In genomic region chr7:134694299-134694698, GRCh38 we compare ENCODE assay signal across 11 cellular contexts. TPM values are rescaled to one million over a fixed set of nuclear protein-coding genes. Genes with fewer than 3 reads are reported as not detected.
A peak's percentile ranks its signal among the peaks of the same experiment; 100 is the strongest.
DNase-seq lines count a peak whose midpoint lies in the region; ATAC-seq, FAIRE-seq and TF ChIP-seq lines count a peak whose summit lies in the region.
"Had no signal": no experiment of that assay in that cellular context is flagged by ENCODE, and none has a peak within 500 bp of the region (broad histone marks: within the 10 kb centered on the region; RNA-seq: fewer than 3 reads in every experiment).

No MANE protein-coding gene starts in this region.

- H3K4me2 ChIP-seq in A549 = no peak overlapping the region

- CTCF ChIA-PET in A549 (lab: Yijun Ruan, JAX) = interaction anchor here (0.7 to 9.7 kb wide), 3 partner anchors 69 to 274 kb away, joined by 3 to 132 read pairs (median 3); no protein-coding TSS in a partner anchor
- CTCF ChIA-PET in CD8-positive, alpha-beta memory T cell (lab: Charles Lee) = no interaction called here

- TF ChIP-seq CTCF in A549 (IDR thresholded peaks at IDR 0.05) = peak; percentile 26; the same call in 1 of the 3 replicates
- TF ChIP-seq CTCF in GM12872 (IDR thresholded peaks at IDR 0.05; ENCODE audit: insufficient read depth, low read depth, low read length) = peak; percentile 59
- peak; percentile 60 for TF ChIP-seq CTCF in glutamatergic neuron (IDR thresholded peaks at IDR 0.05; ENCODE audit: partially characterized antibody, unreplicated experiment)

- no peak overlapping the region for H3K4me3 Mint-ChIP-seq in glutamatergic neuron (ENCODE audit: unreplicated experiment)
- H3K4me3 Mint-ChIP-seq in CD8-positive, alpha-beta memory T cell = no peak overlapping the region

- no peak overlapping the region for H3K27ac Mint-ChIP-seq in glutamatergic neuron (ENCODE audit: unreplicated experiment)
- no peak overlapping the region for H3K27ac Mint-ChIP-seq in CD8-positive, alpha-beta memory T cell

- H3K4me1 Mint-ChIP-seq in glutamatergic neuron (ENCODE audit: low read depth, unreplicated experiment) = no peaks in the 10 kb centered on the region
- H3K4me1 Mint-ChIP-seq in CD8-positive, alpha-beta memory T cell = no peaks in the 10 kb centered on the region

- no peak for TF ChIP-seq EP300 in A549 (IDR thresholded peaks at IDR 0.05)

- peak in 1 of 2 experiments; percentile 71; a peak in 4 of 6 replicates for ATAC-seq in A549
- ATAC-seq in HG03097 (IDR thresholded peaks at IDR 0.05; ENCODE audit: low FRiP score, unreplicated experiment) = no peak
- no peak for ATAC-seq in HG03565 (IDR thresholded peaks at IDR 0.05; ENCODE audit: unreplicated experiment)
- ATAC-seq: psoas muscle had no signal

- TF ChIP-seq POLR2A in A549 (IDR thresholded peaks at IDR 0.05; ENCODE audit: low read length) = no peak

- no peaks in the 10 kb centered on the region for H3K9me3 ChIP-seq in A549
- no peaks in the 10 kb centered on the region for H3K9me3 ChIP-seq in CD8-positive, alpha-beta memory T cell (ENCODE audit: low read length)
- H3K9me3 ChIP-seq: psoas muscle had no signal

- H3K9me3 Mint-ChIP-seq in glutamatergic neuron (ENCODE audit: unreplicated experiment) = no peaks in the 10 kb centered on the region
- no peaks in the 10 kb centered on the region for H3K9me3 Mint-ChIP-seq in CD8-positive, alpha-beta memory T cell

- TF ChIP-seq RAD21 in A549 (conservative IDR thresholded peaks at IDR 0.05 in 1 of 2, IDR thresholded peaks at IDR 0.05 in 1 of 2) = no peak

- no peak overlapping the region for H3K4me3 ChIP-seq in A549
- no peak overlapping the region for H3K4me3 ChIP-seq in CD8-positive, alpha-beta memory T cell (ENCODE audit: low read length)
- H3K4me3 ChIP-seq: dorsolateral prefrontal cortex, psoas muscle had no signal

- peaks cover 4% of the 10 kb centered on the region for H3K36me3 Mint-ChIP-seq in glutamatergic neuron (ENCODE audit: unreplicated experiment)
- H3K36me3 Mint-ChIP-seq in CD8-positive, alpha-beta memory T cell = no peaks in the 10 kb centered on the region

- in situ Hi-C loops in SK-MEL-5 (cut with HindIII; ENCODE audit: low pct_unique_long_range_greater_than_20kb, low sequenced_read_pairs) = no loop called here

- no peak overlapping the region for H3K27ac ChIP-seq in A549
- H3K27ac ChIP-seq in CD8-positive, alpha-beta memory T cell (ENCODE audit: low read depth, low read length) = no peak overlapping the region
- H3K27ac ChIP-seq: psoas muscle had no signal

- peaks cover 5% of the 10 kb centered on the region for H3K27me3 Mint-ChIP-seq in glutamatergic neuron (ENCODE audit: unreplicated experiment)
- peaks cover 4 to 16% of the 10 kb centered on the region in 2 donors for H3K27me3 Mint-ChIP-seq in CD8-positive, alpha-beta memory T cell

- no peaks in the 10 kb centered on the region for H3K27me3 ChIP-seq in CD8-positive, alpha-beta memory T cell (ENCODE audit: insufficient read depth, low read length, poor library complexity, severe bottlenecking)
- H3K27me3 ChIP-seq: dorsolateral prefrontal cortex had no signal

- POLR2A ChIA-PET in A549 (lab: Yijun Ruan, JAX) = no interaction called here
- POLR2A ChIA-PET in CD8-positive, alpha-beta memory T cell (lab: Charles Lee) = no interaction called here

- 58% methylated on average over 7 of the region's 7 CpGs for WGBS in A549 (ENCODE audit: missing lambda C conversion rate)

- DNase-seq in A549 (ENCODE audit: low read depth in 1 of 2, low spot score in 1 of 2) (peak; percentile 16 to 57), SK-MEL-5 (ENCODE audit: low read depth, low spot score) (peak; percentile 69), glutamatergic neuron (no peak), anterior cingulate cortex (lab: John Stamatoyannopoulos, UW) (no peak)
- no peak for DNase-seq in CD8-positive, alpha-beta memory T cell
- DNase-seq: dorsolateral prefrontal cortex, kidney glomerular epithelial cell, psoas muscle had no signal

- no peaks in the 10 kb centered on the region; the same call in 2 of the 3 replicates for H3K4me1 ChIP-seq in A549
- H3K4me1 ChIP-seq in CD8-positive, alpha-beta memory T cell (ENCODE audit: insufficient read depth, low read length) = no peaks in the 10 kb centered on the region

- H3K36me3 ChIP-seq in CD8-positive, alpha-beta memory T cell (ENCODE audit: insufficient read depth, low read length) = no peaks in the 10 kb centered on the region

- FAIRE-seq in A549 (lab: Jason Lieb, UNC) = no peak

TF ChIP-seq in A549, 52 proteins besides CTCF, POLR2A, EP300 and RAD21:
- TF ChIP-seq FOXS1 (CRISPR knock-in tag; IDR thresholded peaks at IDR 0.05) (no peak), NR3C1 (IDR thresholded peaks at IDR 0.05) (no peak), ZSCAN20 (CRISPR knock-in tag; IDR thresholded peaks at IDR 0.05) (no peak), ZNF302 (CRISPR knock-in tag; IDR thresholded peaks at IDR 0.05) (no peak), KDM5A (IDR thresholded peaks at IDR 0.05) (no peak), ESRRA (IDR thresholded peaks at IDR 0.05; ENCODE audit: borderline replicate concordance, low read length) (no peak), RCOR1 (IDR thresholded peaks at IDR 0.05; ENCODE audit: low read depth, low read length) (no peak), NFE2L2 (conservative IDR thresholded peaks at IDR 0.05; ENCODE audit: low read length) (no peak), CHD2 (IDR thresholded peaks at IDR 0.05; ENCODE audit: low read length, partially characterized antibody) (no peak), MYC (IDR thresholded peaks at IDR 0.05; ENCODE audit: borderline replicate concordance, low read length) (no peak)
- TF ChIP-seq, protein P1, sequence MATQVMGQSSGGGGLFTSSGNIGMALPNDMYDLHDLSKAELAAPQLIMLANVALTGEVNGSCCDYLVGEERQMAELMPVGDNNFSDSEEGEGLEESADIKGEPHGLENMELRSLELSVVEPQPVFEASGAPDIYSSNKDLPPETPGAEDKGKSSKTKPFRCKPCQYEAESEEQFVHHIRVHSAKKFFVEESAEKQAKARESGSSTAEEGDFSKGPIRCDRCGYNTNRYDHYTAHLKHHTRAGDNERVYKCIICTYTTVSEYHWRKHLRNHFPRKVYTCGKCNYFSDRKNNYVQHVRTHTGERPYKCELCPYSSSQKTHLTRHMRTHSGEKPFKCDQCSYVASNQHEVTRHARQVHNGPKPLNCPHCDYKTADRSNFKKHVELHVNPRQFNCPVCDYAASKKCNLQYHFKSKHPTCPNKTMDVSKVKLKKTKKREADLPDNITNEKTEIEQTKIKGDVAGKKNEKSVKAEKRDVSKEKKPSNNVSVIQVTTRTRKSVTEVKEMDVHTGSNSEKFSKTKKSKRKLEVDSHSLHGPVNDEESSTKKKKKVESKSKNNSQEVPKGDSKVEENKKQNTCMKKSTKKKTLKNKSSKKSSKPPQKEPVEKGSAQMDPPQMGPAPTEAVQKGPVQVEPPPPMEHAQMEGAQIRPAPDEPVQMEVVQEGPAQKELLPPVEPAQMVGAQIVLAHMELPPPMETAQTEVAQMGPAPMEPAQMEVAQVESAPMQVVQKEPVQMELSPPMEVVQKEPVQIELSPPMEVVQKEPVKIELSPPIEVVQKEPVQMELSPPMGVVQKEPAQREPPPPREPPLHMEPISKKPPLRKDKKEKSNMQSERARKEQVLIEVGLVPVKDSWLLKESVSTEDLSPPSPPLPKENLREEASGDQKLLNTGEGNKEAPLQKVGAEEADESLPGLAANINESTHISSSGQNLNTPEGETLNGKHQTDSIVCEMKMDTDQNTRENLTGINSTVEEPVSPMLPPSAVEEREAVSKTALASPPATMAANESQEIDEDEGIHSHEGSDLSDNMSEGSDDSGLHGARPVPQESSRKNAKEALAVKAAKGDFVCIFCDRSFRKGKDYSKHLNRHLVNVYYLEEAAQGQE (IDR thresholded peaks at IDR 0.05) = no peak
- TF ChIP-seq, protein P2, sequence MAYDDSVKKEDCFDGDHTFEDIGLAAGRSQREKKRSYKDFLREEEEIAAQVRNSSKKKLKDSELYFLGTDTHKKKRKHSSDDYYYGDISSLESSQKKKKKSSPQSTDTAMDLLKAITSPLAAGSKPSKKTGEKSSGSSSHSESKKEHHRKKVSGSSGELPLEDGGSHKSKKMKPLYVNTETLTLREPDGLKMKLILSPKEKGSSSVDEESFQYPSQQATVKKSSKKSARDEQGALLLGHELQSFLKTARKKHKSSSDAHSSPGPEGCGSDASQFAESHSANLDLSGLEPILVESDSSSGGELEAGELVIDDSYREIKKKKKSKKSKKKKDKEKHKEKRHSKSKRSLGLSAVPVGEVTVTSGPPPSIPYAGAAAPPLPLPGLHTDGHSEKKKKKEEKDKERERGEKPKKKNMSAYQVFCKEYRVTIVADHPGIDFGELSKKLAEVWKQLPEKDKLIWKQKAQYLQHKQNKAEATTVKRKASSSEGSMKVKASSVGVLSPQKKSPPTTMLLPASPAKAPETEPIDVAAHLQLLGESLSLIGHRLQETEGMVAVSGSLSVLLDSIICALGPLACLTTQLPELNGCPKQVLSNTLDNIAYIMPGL (CRISPR knock-in tag; IDR thresholded peaks at IDR 0.05; ENCODE audit: borderline replicate concordance) = no peak
- TF ChIP-seq, protein P3, sequence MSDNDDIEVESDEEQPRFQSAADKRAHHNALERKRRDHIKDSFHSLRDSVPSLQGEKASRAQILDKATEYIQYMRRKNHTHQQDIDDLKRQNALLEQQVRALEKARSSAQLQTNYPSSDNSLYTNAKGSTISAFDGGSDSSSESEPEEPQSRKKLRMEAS (IDR thresholded peaks at IDR 0.05) = no peak

RNA-seq across cellular contexts. Expression of gene BPGM, which starts 47.6 kb away (rescaled TPM):
- polyA plus RNA-seq in A549 (2011; rRNA removed) (21.2 and 28.3 TPM in 2 replicates), A549 (2017; fragmentation: RNase III; extraction: RNeasy Plus Mini Kit Qiagen cat#74134 plus additional on column Dnase treatment) (16.3 to 19.4 TPM (median 18.7 TPM) in 3 replicates)
- polyA plus RNA-seq in A549 (2012; cell fraction: cytosol; rRNA removed) = 9.4 and 10.4 TPM in 2 replicates
- polyA plus RNA-seq in A549 (2012; cell fraction: nucleus; rRNA removed) = 1.8 and 3.2 TPM in 2 replicates
- polyA minus RNA-seq in A549 (2011; rRNA and poly(A)+ RNA removed) = 6.0 and 7.3 TPM in 2 replicates
- 21.8 and 22.6 TPM in 2 replicates for total RNA-seq in SK-MEL-5 (2014; rRNA removed; shearing (Covaris generic))
- 22.1 and 22.6 TPM in 2 replicates for polyA plus RNA-seq in SK-MEL-5 (2015; cell fraction: cytosol; rRNA removed)
- polyA plus RNA-seq in SK-MEL-5 (2015; cell fraction: nucleus; rRNA removed) = 5.5 and 6.9 TPM in 2 replicates
- total RNA-seq in glutamatergic neuron (ENCODE audit: unreplicated experiment) = 24.2 TPM
- total RNA-seq in CD8-positive, alpha-beta memory T cell = 10 to 100 TPM; 25.4 to 27.1 TPM
- polyA plus RNA-seq in CD8-positive, alpha-beta memory T cell = 26.8 TPM

Comparison
In these comparisons a context has a peak if more than half of its experiments do, and no peak if none do; other contexts are left out.
1. DNase-seq: peak in A549 (2 of 2) and SK-MEL-5 (single experiment); none in glutamatergic neuron (single experiment), anterior cingulate cortex (0 of 58) and CD8-positive, alpha-beta memory T cell (0 of 5).
2. Peak in every context shown above with its lines, with median percentiles within 50 percentile points of each other: CTCF ChIP-seq.